In genomic region chr2:201961401-201961800, GRCh38 we compare ENCODE assay signal across 9 cellular contexts.
"Had no signal": no experiment of that assay in that cellular context is flagged by ENCODE, and none has a peak within 500 bp of the region (broad histone marks: within the 10 kb centered on the region; RNA-seq: fewer than 3 reads in every experiment).

No MANE protein-coding gene starts in this region.

- H3K27ac ChIP-seq: HL-60 had no signal

- H3K36me3 ChIP-seq: HAP-1 had no signal

- H3K9me3 ChIP-seq: HAP-1 had no signal

- DNase-seq: H7, HFFc6, KBM-7 had no signal

- ATAC-seq: GM23338, HCT116, HepG2 had no signal

- H3K9me3 Mint-ChIP-seq: GM23338, HFFc6, IgD-negative memory B cell had no signal

- H3K4me2 ChIP-seq: GM23338 had no signal

- H3K4me3 ChIP-seq: GM23338, HAP-1 had no signal

- H3K36me3 Mint-ChIP-seq: IgD-negative memory B cell had no signal

- H2AFZ ChIP-seq: GM23338 had no signal

- H3K4me3 Mint-ChIP-seq: GM23338, HFFc6 had no signal

- H3K27ac Mint-ChIP-seq: GM23338, HFFc6 had no signal
